In the genomic region with DNA sequence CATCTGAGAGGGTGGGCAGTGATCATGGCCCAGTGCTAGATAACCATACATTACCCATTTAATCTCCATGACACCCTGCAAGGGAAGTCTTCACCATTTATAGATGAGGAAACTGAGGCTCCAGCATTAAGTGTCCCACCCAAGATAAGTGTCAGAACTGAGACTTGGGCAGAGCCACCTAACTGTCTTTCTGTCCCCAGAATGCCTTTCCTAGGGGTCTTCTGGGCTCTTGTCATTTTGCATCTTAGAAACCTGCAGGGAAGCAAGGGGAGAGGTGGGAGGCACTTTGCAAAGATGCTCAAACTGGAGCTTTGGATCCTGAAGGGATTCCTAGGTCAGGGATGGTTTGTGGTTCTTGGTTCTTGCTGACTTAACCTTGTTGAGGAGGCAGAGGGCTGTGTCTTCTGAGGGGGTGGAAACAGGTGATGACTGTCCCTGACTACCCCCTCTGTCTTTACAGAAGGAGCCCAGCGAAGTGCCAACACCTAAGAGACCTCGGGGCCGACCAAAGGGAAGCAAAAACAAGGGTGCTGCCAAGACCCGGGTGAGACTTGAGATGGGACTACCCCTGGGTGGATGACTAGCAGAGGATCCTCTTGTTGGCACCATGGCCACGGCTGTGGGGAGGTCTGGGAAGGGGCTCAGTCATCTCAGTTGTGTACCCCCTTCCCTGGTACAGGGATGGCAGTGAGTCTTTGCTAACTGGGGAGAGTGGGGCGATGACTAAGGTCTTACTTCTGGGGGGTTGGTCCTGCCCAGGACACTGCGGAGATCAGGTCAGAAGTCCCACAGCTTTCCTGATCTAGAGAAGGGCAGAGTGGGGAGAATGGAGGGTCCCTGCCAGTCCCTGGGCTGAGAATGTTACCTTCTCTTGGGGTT, we compare ENCODE assay signal across 9 cellular contexts. TPM values are rescaled to one million over a fixed set of nuclear protein-coding genes. Genes with fewer than 3 reads are reported as not detected.
DNase-seq lines count a peak whose midpoint lies in the region; ATAC-seq and TF ChIP-seq lines count a peak whose summit lies in the region.
"Had no signal": no experiment of that assay in that cellular context is flagged by ENCODE, and none has a peak within 500 bp of the region (broad histone marks: within the 10 kb centered on the region; RNA-seq: fewer than 3 reads in every experiment).

No MANE protein-coding gene starts in this region.

- BruUV-seq in Calu3 (replicated peaks; lab: Mats Ljungman, UMichigan), result no TSS peak

- peaks cover 100% of the 10 kb centered on the region for H3K36me3 Mint-ChIP-seq in Calu3 (ENCODE audit: insufficient read depth, unreplicated experiment)
- peaks cover 20% of the 10 kb centered on the region for H3K36me3 Mint-ChIP-seq in activated naive CD8-positive, alpha-beta T cell treated with anti-CD3 and anti-CD28 coated beads, Interleukin-2, amount 10 ng/mL, durations not matched to agents 7 days and 5 days
- peaks cover 41% of the 10 kb centered on the region for H3K36me3 Mint-ChIP-seq in nephron progenitor cell (ENCODE audit: low read depth)

- H3K27ac Mint-ChIP-seq in Calu3 (ENCODE audit: unreplicated experiment) (peak overlapping the region; percentile 97), nephron progenitor cell (peak overlapping the region; percentile 39)
- peak overlapping the region; percentile 74 for H3K27ac Mint-ChIP-seq in activated naive CD8-positive, alpha-beta T cell treated with anti-CD3 and anti-CD28 coated beads, Interleukin-2, amount 10 ng/mL, durations not matched to agents 7 days and 5 days

- H3K9me3 Mint-ChIP-seq in Calu3 (ENCODE audit: low read depth, unreplicated experiment) (no peaks in the 10 kb centered on the region), nephron progenitor cell (no peaks in the 10 kb centered on the region)
- H3K9me3 Mint-ChIP-seq in activated naive CD8-positive, alpha-beta T cell treated with anti-CD3 and anti-CD28 coated beads, Interleukin-2, amount 10 ng/mL, durations not matched to agents 7 days and 5 days, result no peaks in the 10 kb centered on the region

- POLR2A ChIA-PET in HEK293T (lab: Yijun Ruan, JAX), result interaction anchor here (1.4 kb wide), 1 partner anchor 47 kb away, joined by 4 read pairs; no protein-coding TSS in a partner anchor
- POLR2A ChIA-PET in activated naive CD8-positive, alpha-beta T cell treated with anti-CD3 and anti-CD28 coated beads, Interleukin-2, amount 10 ng/mL, durations not matched to agents 7 days and 5 days (lab: Charles Lee), result interaction anchor here (1.3 to 1.6 kb wide), 2 partner anchors 19 to 46 kb away, joined by 3 to 4 read pairs; no protein-coding TSS in a partner anchor

- CTCF ChIA-PET in Calu3 (lab: Charles Lee) (interaction anchor here (1.6 kb wide), 1 partner anchor 46 kb away, joined by 6 read pairs; no protein-coding TSS in a partner anchor), HEK293T (lab: Yijun Ruan, JAX) (no interaction called here)

- peak overlapping the region; percentile 81 for H3K4me3 Mint-ChIP-seq in Calu3 (ENCODE audit: low read depth, unreplicated experiment)
- H3K4me3 Mint-ChIP-seq in activated naive CD8-positive, alpha-beta T cell treated with anti-CD3 and anti-CD28 coated beads, Interleukin-2, amount 10 ng/mL, durations not matched to agents 7 days and 5 days, result peak overlapping the region; percentile 25
- H3K4me3 Mint-ChIP-seq in nephron progenitor cell, result no peak overlapping the region

- H3K4me1 Mint-ChIP-seq in Calu3 (ENCODE audit: low read depth, unreplicated experiment) (peaks cover 94% of the 10 kb centered on the region), nephron progenitor cell (peaks cover 74% of the 10 kb centered on the region)
- peaks cover 52% of the 10 kb centered on the region for H3K4me1 Mint-ChIP-seq in activated naive CD8-positive, alpha-beta T cell treated with anti-CD3 and anti-CD28 coated beads, Interleukin-2, amount 10 ng/mL, durations not matched to agents 7 days and 5 days

- TF ChIP-seq CTCF in Calu3 (IDR thresholded peaks at IDR 0.05; ENCODE audit: unreplicated experiment) (no peak), nephron progenitor cell (IDR thresholded peaks at IDR 0.05) (no peak)

- no peaks in the 10 kb centered on the region for H3K27me3 Mint-ChIP-seq in Calu3 (ENCODE audit: unreplicated experiment)
- no peaks in the 10 kb centered on the region for H3K27me3 Mint-ChIP-seq in activated naive CD8-positive, alpha-beta T cell treated with anti-CD3 and anti-CD28 coated beads, Interleukin-2, amount 10 ng/mL, durations not matched to agents 7 days and 5 days
- H3K27me3 Mint-ChIP-seq in nephron progenitor cell (ENCODE audit: low read depth, poor library complexity), result no peaks in the 10 kb centered on the region

- ATAC-seq in activated naive CD8-positive, alpha-beta T cell treated with anti-CD3 and anti-CD28 coated beads, Interleukin-2, amount 10 ng/mL, durations not matched to agents 7 days and 5 days (ENCODE audit: low read depth), result no peak
- ATAC-seq in GM19351 (IDR thresholded peaks at IDR 0.05; ENCODE audit: unreplicated experiment) (no peak), HG03175 (IDR thresholded peaks at IDR 0.05; ENCODE audit: unreplicated experiment) (no peak), GM21367 (IDR thresholded peaks at IDR 0.05; ENCODE audit: unreplicated experiment) (no peak)

- intact Hi-C loops in Calu3 (cut with micrococcal nuclease; ENCODE audit: unreplicated experiment), result no loop called here

- DNase-seq in Calu3, result no peak
- peak; percentile 2 for DNase-seq in HEK293T (ENCODE audit: extremely low spot score)
- no peak for DNase-seq in activated naive CD8-positive, alpha-beta T cell treated with anti-CD3 and anti-CD28 coated beads, Interleukin-2, amount 10 ng/mL, durations not matched to agents 7 days and 5 days
- DNase-seq in nephron progenitor cell, result no peak
- DNase-seq: NCI-H1436; stimulated activated CD4-positive, alpha-beta T cell treated with anti-CD3 and anti-CD28 coated beads, Interleukin-15, amount 100 ng/mL, for 24 hours had no signal

TF ChIP-seq in HEK293T, 16 proteins besides CTCF, POLR2A, EP300 and RAD21:
- TF ChIP-seq ELF4 (IDR thresholded peaks at IDR 0.05), result no peak
- no peak for TF ChIP-seq NFRKB (IDR thresholded peaks at IDR 0.05)
- TF ChIP-seq FOXA1 (IDR thresholded peaks at IDR 0.05), result no peak
- TF ChIP-seq LEF1 (IDR thresholded peaks at IDR 0.05; ENCODE audit: borderline replicate concordance), result no peak

RNA-seq across cellular contexts. Expression of a gene that starts 5.8 kb away (rescaled TPM):
- total RNA-seq in Calu3 (2022), result 1,138 and 1,378 TPM in 2 replicates
- 100 to 1,000 TPM; 233 to 247 TPM for total RNA-seq in activated naive CD8-positive, alpha-beta T cell treated with anti-CD3 and anti-CD28 coated beads, Interleukin-2, amount 10 ng/mL, durations not matched to agents 7 days and 5 days

RNA-seq across cellular contexts. Expression of a gene that starts 6.3 kb away (rescaled TPM):
- total RNA-seq in Calu3 (2022), result 59.2 and 68.6 TPM in 2 replicates
- total RNA-seq in activated naive CD8-positive, alpha-beta T cell treated with anti-CD3 and anti-CD28 coated beads, Interleukin-2, amount 10 ng/mL, durations not matched to agents 7 days and 5 days, result 10 to 100 TPM; 24.4 to 28.3 TPM

Comparison
In these comparisons a context has a peak if more than half of its experiments do, and no peak if none do; other contexts are left out.
1. H3K27ac Mint-ChIP-seq: peak in every context shown above with its lines; median percentile 97 in Calu3; 74 in activated naive CD8-positive, alpha-beta T cell treated with anti-CD3 and anti-CD28 coated beads, Interleukin-2, amount 10 ng/mL, durations not matched to agents 7 days and 5 days; 39 in nephron progenitor cell.